18 cellular contexts compared by ENCODE assay signal in the genomic region with DNA sequence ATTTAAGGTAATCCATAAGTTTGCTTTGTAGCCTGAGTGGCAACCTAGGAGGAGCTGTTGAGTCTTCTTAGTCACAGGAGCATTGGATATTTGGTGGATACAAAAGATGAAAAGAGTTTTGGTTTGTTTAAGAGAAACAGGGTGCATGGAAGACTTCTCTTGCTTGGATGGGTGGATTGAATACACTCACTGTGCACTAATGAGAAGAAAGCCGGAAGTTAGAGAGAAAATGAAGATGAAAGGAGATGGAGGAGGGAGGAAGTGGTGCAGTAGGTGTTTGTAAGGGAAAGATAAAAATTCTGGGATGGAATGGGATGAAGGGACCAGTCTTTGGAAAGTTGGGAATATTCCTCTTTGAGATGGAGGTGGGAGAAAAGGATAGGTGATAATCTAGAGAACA.
A peak's percentile ranks its signal among the peaks of the same experiment; 100 is the strongest.
DNase-seq lines count a peak whose midpoint lies in the region; TF ChIP-seq lines count a peak whose summit lies in the region.
"Had no signal": no experiment of that assay in that cellular context is flagged by ENCODE, and none has a peak within 500 bp of the region (broad histone marks: within the 10 kb centered on the region; RNA-seq: fewer than 3 reads in every experiment).

No MANE protein-coding gene starts in this region.

- H3K27me3 ChIP-seq in KMS-11 (ENCODE audit: insufficient read depth, low read depth), result no peaks in the 10 kb centered on the region

- no peak for DNase-seq in GM12865 (ENCODE audit: low read depth)
- no peak for DNase-seq in choroid plexus epithelial cell (ENCODE audit: low read depth)
- no peak for DNase-seq in retinal pigment epithelial cell (ENCODE audit: low read depth)
- no peak for DNase-seq in AG08395 (ENCODE audit: low spot score)
- DNase-seq in NCI-H226, result no peak
- DNase-seq in stimulated activated CD4-positive, alpha-beta T cell treated with anti-CD3 and anti-CD28 coated beads, Interleukin-4, amount 100 ng/mL, for 4 hours, result no peak
- DNase-seq in NCI-H1048 (lab: John Stamatoyannopoulos, UW), result no peak
- DNase-seq: activated CD4-positive, alpha-beta T cell treated with anti-CD3 and anti-CD28 coated beads, Interleukin-2, amount 50 U/mL, for 1 hour; activated naive CD8-positive, alpha-beta T cell treated with anti-CD3 and anti-CD28 coated beads, Interleukin-2, amount 50 U/mL, for 24 hours; activated T-cell treated with anti-CD3 and anti-CD28 coated beads, Interleukin-2, amount 50 U/mL, for 24 hours; C1 segment of cervical spinal cord; glutamatergic neuron; midbrain; NCI-H1092 treated with DMSO at 0.1 percent for 48 hours; NCI-H2171 treated with DMSO at 0.1 percent for 48 hours; occipital lobe; SIG-M5 had no signal

- H4K20me1 ChIP-seq in KMS-11 (ENCODE audit: insufficient read depth), result no peaks in the 10 kb centered on the region

- H2AFZ ChIP-seq in KMS-11 (ENCODE audit: low read depth), result no peak overlapping the region

- H3K4me2 ChIP-seq in KMS-11, result peak overlapping the region; percentile 94

- no peak overlapping the region; the same call in 1 of the 2 replicates for H3K9ac ChIP-seq in KMS-11

- peaks cover 84% of the 10 kb centered on the region for H3K79me2 ChIP-seq in KMS-11 (ENCODE audit: insufficient read depth, low read depth)

- TF ChIP-seq CTCF in GM12865 (IDR thresholded peaks at IDR 0.05; ENCODE audit: insufficient read depth, low read depth, low read length, missing control alignments) (no peak), KMS-11 (conservative IDR thresholded peaks at IDR 0.05; ENCODE audit: low read depth, low read length) (no peak; the same call in 1 of the 2 replicates), choroid plexus epithelial cell (conservative IDR thresholded peaks at IDR 0.05; ENCODE audit: low read depth, low read length) (peak; percentile 35), retinal pigment epithelial cell (conservative IDR thresholded peaks at IDR 0.05; ENCODE audit: low read depth, low read length) (peak; percentile 26)

- peaks cover 94% of the 10 kb centered on the region for H3K4me1 ChIP-seq in KMS-11 (ENCODE audit: low read depth, poor library complexity, severe bottlenecking)

- H3K27ac ChIP-seq in KMS-11, result peak overlapping the region; percentile 83; the same call in 1 of the 2 replicates

- H3K36me3 ChIP-seq in KMS-11 (ENCODE audit: insufficient read depth), result no peaks in the 10 kb centered on the region

- H3K4me3 ChIP-seq in GM12865 (ENCODE audit: low read depth, low read length) (peak overlapping the region; percentile 54), KMS-11 (IDR thresholded peaks at IDR 0.05; ENCODE audit: insufficient read depth, low read depth, low read length) (no peak overlapping the region), choroid plexus epithelial cell (ENCODE audit: low read depth, low read length) (no peak overlapping the region), retinal pigment epithelial cell (ENCODE audit: low read length) (no peak overlapping the region)

Comparison
In these comparisons a context has a peak if more than half of its experiments do, and no peak if none do; other contexts are left out.
1. CTCF ChIP-seq: peak in choroid plexus epithelial cell (single experiment) and retinal pigment epithelial cell (single experiment); none in GM12865 (single experiment) and KMS-11 (single experiment).